In genomic region chr7:5827755-5828154, GRCh38 we compare ENCODE assay signal across 8 cellular contexts. TPM values are rescaled to one million over a fixed set of nuclear protein-coding genes. Genes with fewer than 3 reads are reported as not detected.
DNase-seq lines count a peak whose midpoint lies in the region; FAIRE-seq and TF ChIP-seq lines count a peak whose summit lies in the region.

No MANE protein-coding gene starts in this region.

- TF ChIP-seq POLR2A in breast epithelium (IDR thresholded peaks at IDR 0.05) = no peak
- no peak for TF ChIP-seq POLR2A in uterus (IDR thresholded peaks at IDR 0.05)

- H3K9me3 Mint-ChIP-seq in MCF 10A (ENCODE audit: unreplicated experiment) (no peaks in the 10 kb centered on the region), neural progenitor cell (no peaks in the 10 kb centered on the region)

- peak; percentile 21 for FAIRE-seq in RCC 7860 (lab: Jason Lieb, UNC)

- H3K27ac ChIP-seq in breast epithelium (no peak overlapping the region), brain microvascular endothelial cell (no peak overlapping the region), neural progenitor cell (no peak overlapping the region), uterus (no peak overlapping the region)

- H3K79me2 ChIP-seq in neural progenitor cell (ENCODE audit: low read depth) = no peaks in the 10 kb centered on the region

- intact Hi-C loops in MCF 10A (cut with micrococcal nuclease) = no loop called here
- intact Hi-C loops in breast epithelium (cut with DNase I; ENCODE audit: low total_unique reads) = no loop called here
- intact Hi-C loops in uterus (cut with DNase I; ENCODE audit: low total_unique reads) = no loop called here

- H3K36me3 Mint-ChIP-seq in MCF 10A (ENCODE audit: insufficient read depth, unreplicated experiment) = peaks cover 5% of the 10 kb centered on the region
- H3K36me3 Mint-ChIP-seq in neural progenitor cell = no peaks in the 10 kb centered on the region

- H3K4me1 ChIP-seq in breast epithelium (no peaks in the 10 kb centered on the region), neural progenitor cell (peaks cover 9% of the 10 kb centered on the region), uterus (peaks cover 0 to 8% of the 10 kb centered on the region in 2 donors)

- DNase-seq in MCF 10A (ENCODE audit: unreplicated experiment) (peak; percentile 50), breast epithelium (ENCODE audit: low spot score in 2 of 2) (no peak), RCC 7860 (ENCODE audit: low spot score) (peak; percentile 35), brain microvascular endothelial cell (no peak), neural progenitor cell (ENCODE audit: low spot score) (peak; percentile 27), SIG-M5 treated with dmso at 0.1 percent for 504 hours (lab: John Stamatoyannopoulos, UW; ENCODE audit: unreplicated experiment) (no peak), uterus (no peak), DMS114 treated with DMSO at 0.1 percent for 48 hours (lab: John Stamatoyannopoulos, UW; ENCODE audit: unreplicated experiment) (no peak)

- no peaks in the 10 kb centered on the region for H3K9me3 ChIP-seq in breast epithelium
- H3K9me3 ChIP-seq in neural progenitor cell (ENCODE audit: low read depth) = no peaks in the 10 kb centered on the region
- H3K9me3 ChIP-seq in uterus = no peaks in the 10 kb centered on the region

- H3K4me1 Mint-ChIP-seq in MCF 10A (ENCODE audit: insufficient read depth, unreplicated experiment) = peaks cover 10% of the 10 kb centered on the region
- H3K4me1 Mint-ChIP-seq in neural progenitor cell = peaks cover 27% of the 10 kb centered on the region

- no TSS peak for BruUV-seq in MCF 10A (replicated peaks; lab: Mats Ljungman, UMichigan)

- no peak overlapping the region for H3K4me3 ChIP-seq in breast epithelium
- no peak overlapping the region for H3K4me3 ChIP-seq in brain microvascular endothelial cell (ENCODE audit: low read depth, low read length)
- H3K4me3 ChIP-seq in neural progenitor cell = no peak overlapping the region
- H3K4me3 ChIP-seq in uterus = no peak overlapping the region

- in situ Hi-C loops in brain microvascular endothelial cell (cut with HindIII; ENCODE audit: low pct_ligation_motif_present, low sequenced_read_pairs) = no loop called here

- H3K27me3 Mint-ChIP-seq in MCF 10A (ENCODE audit: insufficient read depth, unreplicated experiment) = no peaks in the 10 kb centered on the region
- H3K27me3 Mint-ChIP-seq in neural progenitor cell (ENCODE audit: insufficient read depth, low read depth) = peaks cover 4% of the 10 kb centered on the region

- CTCF ChIA-PET in MCF 10A (lab: Yijun Ruan, JAX) = interaction anchor here (0.6 to 1.6 kb wide), 6 partner anchors 9 to 93 kb away, joined by 3 to 9 read pairs (median 3); no protein-coding TSS in a partner anchor

- H3K27ac Mint-ChIP-seq in MCF 10A (ENCODE audit: low read depth, unreplicated experiment) (no peak overlapping the region), neural progenitor cell (no peak overlapping the region)

- POLR2A ChIA-PET in MCF 10A (lab: Yijun Ruan, JAX) = no interaction called here

- H3K4me3 Mint-ChIP-seq in MCF 10A (ENCODE audit: unreplicated experiment) (no peak overlapping the region), neural progenitor cell (no peak overlapping the region)

- no peak overlapping the region for H3K4me2 ChIP-seq in neural progenitor cell

- peaks cover 3% of the 10 kb centered on the region for H3F3A ChIP-seq in neural progenitor cell (ENCODE audit: low read depth)

- no peak overlapping the region for H3K9ac ChIP-seq in neural progenitor cell

- H3K36me3 ChIP-seq in breast epithelium = no peaks in the 10 kb centered on the region
- H3K36me3 ChIP-seq in brain microvascular endothelial cell (replicated peaks) = no peaks in the 10 kb centered on the region
- no peaks in the 10 kb centered on the region for H3K36me3 ChIP-seq in neural progenitor cell
- H3K36me3 ChIP-seq in uterus = no peaks in the 10 kb centered on the region

- H2AFZ ChIP-seq in neural progenitor cell (replicated peaks) = no peak overlapping the region

- H3K27me3 ChIP-seq in breast epithelium = no peaks in the 10 kb centered on the region
- no peaks in the 10 kb centered on the region for H3K27me3 ChIP-seq in brain microvascular endothelial cell (replicated peaks)
- no peaks in the 10 kb centered on the region for H3K27me3 ChIP-seq in neural progenitor cell
- H3K27me3 ChIP-seq in uterus = no peaks in the 10 kb centered on the region

- H4K20me1 ChIP-seq in neural progenitor cell (ENCODE audit: low read depth) = no peaks in the 10 kb centered on the region

- TF ChIP-seq CTCF in MCF 10A (IDR thresholded peaks at IDR 0.05; ENCODE audit: unreplicated experiment) (peak; percentile 35), breast epithelium (IDR thresholded peaks at IDR 0.05) (no peak), brain microvascular endothelial cell (IDR thresholded peaks at IDR 0.05; ENCODE audit: low read depth, low read length, missing control alignments) (peak; percentile 70), neural progenitor cell (IDR thresholded peaks at IDR 0.05) (peak; percentile 61), uterus (IDR thresholded peaks at IDR 0.05) (peak in 1 of 4 experiments; percentile 20)

RNA-seq across cellular contexts. Expression of gene RNF216, which starts 46.3 kb away (rescaled TPM):
- total RNA-seq in MCF 10A (2022) = 26.4 and 31.0 TPM in 2 replicates
- 10 to 100 TPM; 32.8 to 41.6 (median 38.2) TPM for total RNA-seq in breast epithelium
- total RNA-seq in neural progenitor cell (ENCODE audit: low replicate concordance) = 32.6 and 32.9 TPM in 2 replicates
- total RNA-seq in uterus = 10 to 100 TPM; 30.0 to 68.0 (median 50.2) TPM

RNA-seq across cellular contexts. Expression of gene OCM, which starts 52.8 kb away (rescaled TPM):
- total RNA-seq in MCF 10A (2022) = not detected in 2 replicates
- total RNA-seq in breast epithelium = 1 to 10 TPM in 1 of 3 donors, not detected in 2; 1.2 TPM
- not detected in 2 replicates for total RNA-seq in neural progenitor cell (ENCODE audit: low replicate concordance)
- 1 to 10 TPM in 1 of 4 donors, under 1 TPM in 1, not detected in 2; 0.70 to 1.3 TPM for total RNA-seq in uterus

Comparison
In these comparisons a context has a peak if more than half of its experiments do, and no peak if none do; other contexts are left out.
1. DNase-seq: peak in MCF 10A (single experiment), RCC 7860 (single experiment) and neural progenitor cell (single experiment); none in breast epithelium (0 of 2), brain microvascular endothelial cell (single experiment), SIG-M5 treated with dmso at 0.1 percent for 504 hours (single experiment), uterus (0 of 2) and DMS114 treated with DMSO at 0.1 percent for 48 hours (single experiment).
2. CTCF ChIP-seq: peak in MCF 10A (single experiment), brain microvascular endothelial cell (single experiment) and neural progenitor cell (single experiment); none in breast epithelium (0 of 3).